Comparison of ENCODE assay signal across 10 cellular contexts in the genomic region with DNA sequence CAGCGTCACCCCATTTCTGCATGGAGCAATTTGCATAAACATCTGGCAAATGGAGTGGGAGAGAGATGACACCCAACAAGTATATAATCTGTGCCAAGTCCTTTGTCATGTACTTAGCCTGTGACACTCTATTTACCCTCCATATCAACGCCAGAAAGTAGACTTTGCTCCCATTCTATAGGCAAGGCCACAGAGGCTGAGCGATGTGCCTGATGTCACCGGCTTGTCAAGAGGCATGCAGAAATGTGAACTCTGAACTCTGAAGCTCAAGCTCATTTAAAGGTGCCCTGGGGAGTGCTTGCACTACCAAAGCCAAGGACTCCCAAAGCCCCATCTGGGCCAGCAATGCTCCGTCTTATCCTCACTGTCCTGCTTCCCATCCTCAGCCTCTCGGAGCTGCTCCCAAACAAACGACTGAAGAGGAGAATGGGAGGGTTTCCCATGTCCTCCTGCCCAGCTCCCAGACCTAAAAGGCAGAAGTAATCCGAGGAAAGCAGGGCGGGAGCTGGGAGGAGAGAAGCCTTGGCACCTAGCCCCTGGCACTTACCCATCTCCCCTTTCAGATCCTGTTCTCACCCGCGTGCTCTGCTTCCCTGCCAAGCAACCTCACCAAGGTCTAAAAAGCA. TPM values are rescaled to one million over a fixed set of nuclear protein-coding genes. Genes with fewer than 3 reads are reported as not detected.
DNase-seq lines count a peak whose midpoint lies in the region; ATAC-seq lines count a peak whose summit lies in the region.
"Had no signal": no experiment of that assay in that cellular context is flagged by ENCODE, and none has a peak within 500 bp of the region (broad histone marks: within the 10 kb centered on the region; RNA-seq: fewer than 3 reads in every experiment).

No MANE protein-coding gene starts in this region.

- intact Hi-C loops in cardiac septum (cut with DNase I) = loop anchor here (10.0 kb wide), 1 partner anchor 215 kb away; no protein-coding TSS in a partner anchor

- DNase-seq in DMS79 (lab: John Stamatoyannopoulos, UW) (peak; percentile 69), RPMI7951 (ENCODE audit: low read depth) (peak; percentile 34), cardiac septum (ENCODE audit: low spot score) (peak; percentile 84), pulmonary artery endothelial cell (ENCODE audit: low read depth, low spot score) (peak; percentile 58), 8988T (no peak), NCI-H1048 (lab: John Stamatoyannopoulos, UW) (no peak)
- no peak for DNase-seq in activated CD4-positive, CD25-positive, alpha-beta regulatory T cell treated with anti-CD3 and anti-CD28 coated beads, Interleukin-2, amount 50 U/mL, for 72 hours
- DNase-seq: CD8-positive, alpha-beta memory T cell; naive B cell had no signal

- no peak for ATAC-seq in GM19455 (IDR thresholded peaks at IDR 0.05; ENCODE audit: unreplicated experiment)

RNA-seq across cellular contexts. Expression of a gene that starts 9.2 kb away (rescaled TPM):
- total RNA-seq in RPMI7951 (2014; rRNA removed; shearing (Covaris generic)) = not detected in 2 replicates
- total RNA-seq in cardiac septum = 6.7 TPM
- 6.9 and 7.5 TPM in 2 replicates for total RNA-seq in pulmonary artery endothelial cell

RNA-seq across cellular contexts. Expression of a gene that starts 44.6 kb away (rescaled TPM):
- total RNA-seq in RPMI7951 (2014; rRNA removed; shearing (Covaris generic)) = 51.9 and 52.4 TPM in 2 replicates
- 24.9 TPM for total RNA-seq in cardiac septum
- 35.1 and 44.8 TPM in 2 replicates for total RNA-seq in pulmonary artery endothelial cell

RNA-seq across cellular contexts. Expression of a gene that starts 55.7 kb away (rescaled TPM):
- total RNA-seq in RPMI7951 (2014; rRNA removed; shearing (Covaris generic)) = 36.3 and 38.9 TPM in 2 replicates
- 49.2 TPM for total RNA-seq in cardiac septum
- total RNA-seq in pulmonary artery endothelial cell = 26.2 and 32.5 TPM in 2 replicates

Comparison
In these comparisons a context has a peak if more than half of its experiments do, and no peak if none do; other contexts are left out.
1. DNase-seq: peak in DMS79 (single experiment), RPMI7951 (single experiment), cardiac septum (single experiment) and pulmonary artery endothelial cell (single experiment); none in activated CD4-positive, CD25-positive, alpha-beta regulatory T cell treated with anti-CD3 and anti-CD28 coated beads, Interleukin-2, amount 50 U/mL, for 72 hours (single experiment), 8988T (single experiment) and NCI-H1048 (single experiment).